In genomic region chr6:3202999-3203696, GRCh38 we compare ENCODE assay signal across 21 cellular contexts. TPM values are rescaled to one million over a fixed set of nuclear protein-coding genes. Genes with fewer than 3 reads are reported as not detected.
DNase-seq lines count a peak whose midpoint lies in the region; ATAC-seq and TF ChIP-seq lines count a peak whose summit lies in the region.
"Had no signal": no experiment of that assay in that cellular context is flagged by ENCODE, and none has a peak within 500 bp of the region (broad histone marks: within the 10 kb centered on the region; RNA-seq: fewer than 3 reads in every experiment).

No MANE protein-coding gene starts in this region.

- peak; percentile 96 for DNase-seq in EH (ENCODE audit: low read depth)
- peak; percentile 39 for DNase-seq in LHCN-M2 (ENCODE audit: low read depth)
- peak; percentile 71 for DNase-seq in astrocyte of the spinal cord (ENCODE audit: low read depth, low spot score)
- no peak for DNase-seq in memory B cell (ENCODE audit: low spot score in 2 of 2)
- no peak for DNase-seq in nucleus accumbens (lab: John Stamatoyannopoulos, UW)
- DNase-seq in activated CD4-positive, alpha-beta T cell treated with anti-CD3 and anti-CD28 coated beads for 48 hours = no peak
- DNase-seq: activated CD4-positive, alpha-beta T cell treated with anti-CD3 and anti-CD28 coated beads, Interleukin-2, amount 10 ng/mL, durations not matched to agents 24 days and 14 days; activated T-cell treated with anti-CD3 and anti-CD28 coated beads for 4 hours; DMS153; heart right ventricle; kidney; NCI-H2029 treated with DMSO at 0.1 percent for 48 hours; NCI-H82; ovary; stimulated activated naive CD8-positive, alpha-beta T cell treated with anti-CD3 and anti-CD28 coated beads, Interleukin-15, Interleukin-2, amounts not matched to agents 100 U/mL and 50 U/mL, for 24 hours had no signal

- in situ Hi-C loops in astrocyte of the spinal cord (cut with HindIII; ENCODE audit: low sequenced_read_pairs) = no loop called here

- H3K27me3 Mint-ChIP-seq in memory B cell = peaks cover 7% of the 10 kb centered on the region

- ATAC-seq in memory B cell (ENCODE audit: low read depth) = no peak
- ATAC-seq in GM18870 (IDR thresholded peaks at IDR 0.05; ENCODE audit: unreplicated experiment) = no peak
- no peak for ATAC-seq in HG02610 (IDR thresholded peaks at IDR 0.05; ENCODE audit: unreplicated experiment)
- ATAC-seq: heart right ventricle; Right ventricle myocardium inferior; stimulated activated naive CD8-positive, alpha-beta T cell treated with anti-CD3 and anti-CD28 coated beads, Interleukin-15, Interleukin-2, amounts not matched to agents 100 U/mL and 50 U/mL, for 24 hours had no signal

- TF ChIP-seq CTCF in astrocyte of the spinal cord (IDR thresholded peaks at IDR 0.05; ENCODE audit: low read depth, low read length) = no peak

- peak overlapping the region; percentile 27 for H3K4me3 Mint-ChIP-seq in memory B cell
- H3K4me3 Mint-ChIP-seq: activated CD4-positive, alpha-beta T cell treated with anti-CD3 and anti-CD28 coated beads, Interleukin-2, amount 10 ng/mL, durations not matched to agents 24 days and 14 days; activated naive CD8-positive, alpha-beta T cell; T-helper 1 cell treated with Interleukin-12 subunit alpha and Interleukin-12 subunit beta and Interleukin-4 antibody, amounts not matched to agents 30 μg/mL and 1 μg/mL, for 36 hours had no signal

- H3K4me3 ChIP-seq in astrocyte of the spinal cord (ENCODE audit: low read depth, low read length) = no peak overlapping the region
- H3K4me3 ChIP-seq: BLaER1, heart right ventricle, ovary had no signal

- peaks cover 17% of the 10 kb centered on the region for H3K4me1 Mint-ChIP-seq in memory B cell

- peaks cover 10% of the 10 kb centered on the region for H3K9me3 Mint-ChIP-seq in memory B cell

- H3K36me3 Mint-ChIP-seq in memory B cell = peaks cover 10% of the 10 kb centered on the region

- no peak overlapping the region for H3K27ac Mint-ChIP-seq in memory B cell
- H3K27ac Mint-ChIP-seq: activated CD4-positive, alpha-beta T cell treated with anti-CD3 and anti-CD28 coated beads, Interleukin-2, amount 10 ng/mL, durations not matched to agents 24 days and 14 days; activated naive CD8-positive, alpha-beta T cell; T-helper 1 cell treated with Interleukin-12 subunit alpha and Interleukin-12 subunit beta and Interleukin-4 antibody, amounts not matched to agents 30 μg/mL and 1 μg/mL, for 36 hours had no signal

RNA-seq across cellular contexts. Expression of gene TUBB2B, which starts 24.3 kb away (rescaled TPM):
- total RNA-seq in LHCN-M2 (2014; rRNA removed) = 23.3 and 31.3 TPM in 2 replicates
- polyA plus RNA-seq in LHCN-M2 (2012) = 58.5 TPM

RNA-seq across cellular contexts. Expression of gene TUBB2A, which starts 45.8 kb away (rescaled TPM):
- 197 TPM in 2 replicates for total RNA-seq in LHCN-M2 (2014; rRNA removed)
- polyA plus RNA-seq in LHCN-M2 (2012) = 380 TPM

RNA-seq across cellular contexts. Expression of gene PSMG4, which starts 55.6 kb away (rescaled TPM):
- 29.9 and 30.6 TPM in 2 replicates for total RNA-seq in LHCN-M2 (2014; rRNA removed)
- 25.7 TPM for polyA plus RNA-seq in LHCN-M2 (2012)

Comparison
In these comparisons a context has a peak if more than half of its experiments do, and no peak if none do; other contexts are left out.
1. DNase-seq: peak in EH (single experiment), LHCN-M2 (single experiment) and astrocyte of the spinal cord (single experiment); none in memory B cell (0 of 2), nucleus accumbens (0 of 56) and activated CD4-positive, alpha-beta T cell treated with anti-CD3 and anti-CD28 coated beads for 48 hours (single experiment).